In the genomic region with DNA sequence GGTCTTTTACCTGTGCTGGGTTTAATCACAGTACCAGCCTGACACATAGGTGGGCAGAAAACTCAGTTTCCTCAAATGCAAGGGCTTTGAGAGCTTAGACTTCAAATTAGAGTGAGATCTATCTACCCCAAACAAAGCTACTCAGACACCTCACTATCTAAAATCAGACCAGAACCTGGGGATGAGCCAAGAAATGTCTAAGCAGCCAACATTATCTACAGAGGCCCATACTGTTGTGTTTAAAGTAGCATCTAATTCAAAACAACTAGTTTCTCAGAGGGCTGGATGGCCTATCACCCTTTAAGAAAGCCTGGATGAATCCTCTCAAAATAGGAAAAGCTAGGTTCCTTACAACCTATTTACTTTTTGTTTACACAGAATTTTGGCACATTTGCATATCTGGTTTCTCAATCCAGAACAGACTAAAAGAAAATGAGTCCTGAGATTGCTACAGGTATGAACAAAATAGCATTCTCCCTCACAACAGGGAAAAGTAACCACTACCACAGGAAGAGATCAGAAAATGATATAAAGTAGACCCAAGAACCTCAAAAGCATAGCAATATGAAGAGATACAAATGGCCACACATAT, we compare ENCODE assay signal across 22 cellular contexts.
DNase-seq lines count a peak whose midpoint lies in the region; ATAC-seq and TF ChIP-seq lines count a peak whose summit lies in the region.
"Had no signal": no experiment of that assay in that cellular context is flagged by ENCODE, and none has a peak within 500 bp of the region (broad histone marks: within the 10 kb centered on the region; RNA-seq: fewer than 3 reads in every experiment).

No MANE protein-coding gene starts in this region.

- H3K36me3 ChIP-seq in GM23248 (ENCODE audit: low read depth): no peaks in the 10 kb centered on the region
- no peaks in the 10 kb centered on the region for H3K36me3 ChIP-seq in hepatocyte (replicated peaks; ENCODE audit: insufficient read depth, low read depth)
- no peaks in the 10 kb centered on the region for H3K36me3 ChIP-seq in smooth muscle cell (ENCODE audit: low read depth)
- no peaks in the 10 kb centered on the region for H3K36me3 ChIP-seq in CD8-positive, alpha-beta memory T cell (ENCODE audit: insufficient read depth, low read length)
- H3K36me3 ChIP-seq: SJSA1, upper lobe of right lung had no signal

- H3K79me2 ChIP-seq in GM23248 (ENCODE audit: insufficient read depth) (no peaks in the 10 kb centered on the region), hepatocyte (no peaks in the 10 kb centered on the region), smooth muscle cell (ENCODE audit: low read depth) (no peaks in the 10 kb centered on the region)

- CTCF ChIA-PET in CD8-positive, alpha-beta memory T cell (lab: Charles Lee): no interaction called here

- H3K4me2 ChIP-seq in GM23248 (ENCODE audit: unreplicated experiment) (no peak overlapping the region), hepatocyte (no peak overlapping the region), smooth muscle cell (peak overlapping the region; percentile 59)

- H3K4me1 Mint-ChIP-seq in brain: peaks cover 81% of the 10 kb centered on the region
- H3K4me1 Mint-ChIP-seq in naive thymus-derived CD8-positive, alpha-beta T cell: peaks cover 26 to 32% (median 28%) of the 10 kb centered on the region in 4 donors
- H3K4me1 Mint-ChIP-seq in CD8-positive, alpha-beta memory T cell: peaks cover 7 to 18% (median 12%) of the 10 kb centered on the region in 3 donors

- no peak for ATAC-seq in HG03460 (IDR thresholded peaks at IDR 0.05; ENCODE audit: unreplicated experiment)
- ATAC-seq in naive thymus-derived CD8-positive, alpha-beta T cell: no peak
- ATAC-seq: left ventricle myocardium superior; stimulated activated naive CD8-positive, alpha-beta T cell treated with anti-CD3 and anti-CD28 coated beads, Interleukin-15, amount 100 ng/mL, for 72 hours; upper lobe of right lung had no signal

- H3F3A ChIP-seq in GM23248 (ENCODE audit: insufficient read depth) (0 out of 2 replicates have a peak, but pooled peaks cover 8% of the 10 kb centered on the region), smooth muscle cell (ENCODE audit: low read depth) (peaks cover 17% of the 10 kb centered on the region)

- POLR2A ChIA-PET in naive thymus-derived CD8-positive, alpha-beta T cell (lab: Charles Lee): no interaction called here
- POLR2A ChIA-PET in CD8-positive, alpha-beta memory T cell (lab: Charles Lee): no interaction called here

- no peaks in the 10 kb centered on the region for H3K27me3 Mint-ChIP-seq in brain
- H3K27me3 Mint-ChIP-seq in naive thymus-derived CD8-positive, alpha-beta T cell: no peaks in the 10 kb centered on the region
- H3K27me3 Mint-ChIP-seq in CD8-positive, alpha-beta memory T cell: no peaks in the 10 kb centered on the region
- H3K27me3 Mint-ChIP-seq: activated naive CD8-positive, alpha-beta T cell treated with anti-CD3 and anti-CD28 coated beads for 36 hours; stimulated activated naive CD8-positive, alpha-beta T cell treated with anti-CD3 and anti-CD28 coated beads, Interleukin-15, amount 100 ng/mL, for 72 hours had no signal

- peaks cover 0 to 4% (median 0%) of the 10 kb centered on the region in 5 experiments for H3K9me3 Mint-ChIP-seq in brain
- no peaks in the 10 kb centered on the region for H3K9me3 Mint-ChIP-seq in naive thymus-derived CD8-positive, alpha-beta T cell
- H3K9me3 Mint-ChIP-seq in CD8-positive, alpha-beta memory T cell: no peaks in the 10 kb centered on the region
- H3K9me3 Mint-ChIP-seq: activated naive CD8-positive, alpha-beta T cell treated with anti-CD3 and anti-CD28 coated beads for 36 hours; stimulated activated naive CD8-positive, alpha-beta T cell treated with anti-CD3 and anti-CD28 coated beads, Interleukin-15, amount 100 ng/mL, for 72 hours had no signal

- peak; percentile 39 for DNase-seq in GM23248
- DNase-seq in hepatocyte (ENCODE audit: low spot score): no peak
- no peak for DNase-seq in smooth muscle cell (lab: John Stamatoyannopoulos, UW; ENCODE audit: unreplicated experiment)
- DNase-seq in naive thymus-derived CD8-positive, alpha-beta T cell: no peak
- no peak for DNase-seq in CD8-positive, alpha-beta memory T cell
- DNase-seq in NCI-H524 treated with DMSO at 0.1 percent for 48 hours (lab: John Stamatoyannopoulos, UW): no peak
- DNase-seq: activated CD4-positive, alpha-beta T cell treated with anti-CD3 and anti-CD28 coated beads for 48 hours; activated naive CD8-positive, alpha-beta T cell treated with anti-CD3 and anti-CD28 coated beads for 36 hours; effector memory CD4-positive, alpha-beta T cell; EL; KBM-7; left ventricle myocardium superior; NCI-H526; nucleus accumbens; retina; stimulated activated CD4-positive, alpha-beta T cell treated with anti-CD3 and anti-CD28 coated beads, Interleukin-4, amount 100 ng/mL, for 4 hours; stimulated activated naive CD8-positive, alpha-beta T cell treated with anti-CD3 and anti-CD28 coated beads, Interleukin-15, amount 100 ng/mL, for 72 hours had no signal

- H3K4me1 ChIP-seq in GM23248 (ENCODE audit: insufficient read depth) (peaks cover 9% of the 10 kb centered on the region), hepatocyte (ENCODE audit: insufficient read depth) (peaks cover 39% of the 10 kb centered on the region), smooth muscle cell (ENCODE audit: low read depth) (peaks cover 21% of the 10 kb centered on the region)
- H3K4me1 ChIP-seq in CD8-positive, alpha-beta memory T cell (ENCODE audit: insufficient read depth, low read length): no peaks in the 10 kb centered on the region

- no peaks in the 10 kb centered on the region for H3K27me3 ChIP-seq in GM23248 (replicated peaks; ENCODE audit: insufficient read depth)
- H3K27me3 ChIP-seq in hepatocyte: no peaks in the 10 kb centered on the region
- H3K27me3 ChIP-seq in smooth muscle cell (ENCODE audit: low read depth): no peaks in the 10 kb centered on the region
- H3K27me3 ChIP-seq in CD8-positive, alpha-beta memory T cell (ENCODE audit: insufficient read depth, low read length, poor library complexity, severe bottlenecking): no peaks in the 10 kb centered on the region
- H3K27me3 ChIP-seq: SJSA1, upper lobe of right lung had no signal

- H3K36me3 Mint-ChIP-seq in brain: no peaks in the 10 kb centered on the region
- no peaks in the 10 kb centered on the region for H3K36me3 Mint-ChIP-seq in naive thymus-derived CD8-positive, alpha-beta T cell
- no peaks in the 10 kb centered on the region for H3K36me3 Mint-ChIP-seq in CD8-positive, alpha-beta memory T cell
- H3K36me3 Mint-ChIP-seq: activated naive CD8-positive, alpha-beta T cell treated with anti-CD3 and anti-CD28 coated beads for 36 hours had no signal

- H3K27ac Mint-ChIP-seq in brain: peak overlapping the region in 4 of 5 experiments; percentile 15 to 96 (median 44)
- peak overlapping the region in 4 of 10 donors; percentile 27 to 67 (median 39) for H3K27ac Mint-ChIP-seq in naive thymus-derived CD8-positive, alpha-beta T cell
- H3K27ac Mint-ChIP-seq in CD8-positive, alpha-beta memory T cell: no peak overlapping the region
- H3K27ac Mint-ChIP-seq: activated naive CD8-positive, alpha-beta T cell treated with anti-CD3 and anti-CD28 coated beads for 36 hours; stimulated activated naive CD8-positive, alpha-beta T cell treated with anti-CD3 and anti-CD28 coated beads, Interleukin-15, amount 100 ng/mL, for 72 hours had no signal

- H3K4me3 ChIP-seq in GM23248 (no peak overlapping the region), hepatocyte (no peak overlapping the region), smooth muscle cell (no peak overlapping the region)
- no peak overlapping the region for H3K4me3 ChIP-seq in CD8-positive, alpha-beta memory T cell (ENCODE audit: low read length)
- H3K4me3 ChIP-seq: SJSA1, upper lobe of right lung had no signal

- TF ChIP-seq CTCF in brain (conservative IDR thresholded peaks at IDR 0.05) (no peak), hepatocyte (IDR thresholded peaks at IDR 0.05; ENCODE audit: poor library complexity) (no peak), smooth muscle cell (IDR thresholded peaks at IDR 0.05; ENCODE audit: borderline replicate concordance, insufficient read depth, poor library complexity, severe bottlenecking) (no peak)

- H3K9me2 ChIP-seq in GM23248 (ENCODE audit: insufficient read depth): no peaks in the 10 kb centered on the region
- no peaks in the 10 kb centered on the region for H3K9me2 ChIP-seq in hepatocyte (replicated peaks; ENCODE audit: insufficient read depth)

- no peak overlapping the region for H3K27ac ChIP-seq in GM23248
- H3K27ac ChIP-seq in hepatocyte: peak overlapping the region; percentile 84
- peak overlapping the region; percentile 83 for H3K27ac ChIP-seq in smooth muscle cell (ENCODE audit: low read depth)
- no peak overlapping the region for H3K27ac ChIP-seq in CD8-positive, alpha-beta memory T cell (ENCODE audit: low read depth, low read length)
- H3K27ac ChIP-seq: C4-2B, SJSA1, upper lobe of right lung had no signal

- no peak overlapping the region for H3K4me3 Mint-ChIP-seq in brain
- H3K4me3 Mint-ChIP-seq in naive thymus-derived CD8-positive, alpha-beta T cell: no peak overlapping the region
- H3K4me3 Mint-ChIP-seq in CD8-positive, alpha-beta memory T cell: no peak overlapping the region
- H3K4me3 Mint-ChIP-seq: activated naive CD8-positive, alpha-beta T cell treated with anti-CD3 and anti-CD28 coated beads for 36 hours; stimulated activated naive CD8-positive, alpha-beta T cell treated with anti-CD3 and anti-CD28 coated beads, Interleukin-15, amount 100 ng/mL, for 72 hours had no signal

- H3K9me3 ChIP-seq in GM23248 (ENCODE audit: low read depth) (no peaks in the 10 kb centered on the region), hepatocyte (ENCODE audit: low read depth) (no peaks in the 10 kb centered on the region), smooth muscle cell (replicated peaks; ENCODE audit: low read depth) (no peaks in the 10 kb centered on the region)
- H3K9me3 ChIP-seq in CD8-positive, alpha-beta memory T cell (ENCODE audit: low read length): no peaks in the 10 kb centered on the region
- H3K9me3 ChIP-seq: SJSA1, upper lobe of right lung had no signal

- H3K9ac ChIP-seq in GM23248 (no peak overlapping the region), smooth muscle cell (ENCODE audit: low read depth) (no peak overlapping the region)

- in situ Hi-C loops in GM23248 (cut with MboI): no loop called here

- H4K20me1 ChIP-seq in GM23248 (ENCODE audit: insufficient read depth): no peaks in the 10 kb centered on the region
- H4K20me1 ChIP-seq in hepatocyte (ENCODE audit: insufficient read depth, poor library complexity, severe bottlenecking): no peaks in the 10 kb centered on the region
- no peaks in the 10 kb centered on the region for H4K20me1 ChIP-seq in smooth muscle cell (ENCODE audit: low read depth)

- H2AFZ ChIP-seq in GM23248 (peak overlapping the region; percentile 23; the same call in 1 of the 2 replicates), hepatocyte (no peak overlapping the region), smooth muscle cell (ENCODE audit: low read depth) (no peak overlapping the region)

Comparison
In these comparisons a context has a peak if more than half of its experiments do, and no peak if none do; other contexts are left out.
1. H3K27ac ChIP-seq: peak in hepatocyte (single experiment) and smooth muscle cell (single experiment); none in GM23248 (single experiment) and CD8-positive, alpha-beta memory T cell (single experiment).
2. H3K27ac Mint-ChIP-seq: peak in brain (4 of 5); none in CD8-positive, alpha-beta memory T cell (0 of 8).